In genomic region chr9:97502984-97503861, GRCh38 we compare ENCODE assay signal across 10 cellular contexts. TPM values are rescaled to one million over a fixed set of nuclear protein-coding genes. Genes with fewer than 3 reads are reported as not detected.
A peak's percentile ranks its signal among the peaks of the same experiment; 100 is the strongest.
DNase-seq lines count a peak whose midpoint lies in the region; ATAC-seq, FAIRE-seq and TF ChIP-seq lines count a peak whose summit lies in the region.
"Had no signal": no experiment of that assay in that cellular context is flagged by ENCODE, and none has a peak within 500 bp of the region (broad histone marks: within the 10 kb centered on the region; RNA-seq: fewer than 3 reads in every experiment).

No MANE protein-coding gene starts in this region.

- H3K23me2 ChIP-seq in H1 (ENCODE audit: low read depth, low read length): peaks cover 15% of the 10 kb centered on the region

- peak overlapping the region; percentile 26 for H3K4me3 ChIP-seq in CD8-positive, alpha-beta memory T cell (ENCODE audit: low read length)
- H3K4me3 ChIP-seq in NT2/D1 (ENCODE audit: insufficient read length, low read depth) (peak overlapping the region; percentile 51), H1 (ENCODE audit: extremely low read depth in 1 of 4, insufficient read depth in 2 of 4, low read depth in 3 of 4, low read length in 4 of 4) (peak overlapping the region; percentile 38 to 69 (median 57))

- H4K5ac ChIP-seq in H1 (ENCODE audit: insufficient read length, low read depth, low read length): no peak overlapping the region

- no peak overlapping the region for H4K8ac ChIP-seq in H1 (ENCODE audit: extremely low read depth, insufficient read depth, low read length)

- H3K27me3 Mint-ChIP-seq in CD8-positive, alpha-beta memory T cell: peaks cover 47 to 49% of the 10 kb centered on the region in 2 donors
- H3K27me3 Mint-ChIP-seq in natural killer cell (ENCODE audit: low read depth in 2 of 2): peaks cover 10 to 31% of the 10 kb centered on the region in 2 donors

- WGBS in H1 (ENCODE audit: extremely low coverage in 1 of 2, insufficient coverage in 1 of 2, insufficient read length in 1 of 2, insufficient replicate concordance in 2 of 2, low coverage in 1 of 2, low lambda C conversion rate in 2 of 2, missing lambda C conversion rate in 1 of 2), 2 experiments: 18% methylated on average over 17 of the region's 17 CpGs; no CpG with 5 or more reads in 1 of the 2 experiments

- H3K27me3 ChIP-seq in CD8-positive, alpha-beta memory T cell (ENCODE audit: insufficient read depth, low read length, poor library complexity, severe bottlenecking): peaks cover 13% of the 10 kb centered on the region
- H3K27me3 ChIP-seq in NT2/D1 (ENCODE audit: insufficient read depth, insufficient read length) (peaks cover 70% of the 10 kb centered on the region), H1 (replicated peaks in 1 of 4; ENCODE audit: control insufficient read depth in 3 of 4, extremely low read depth in 1 of 4, insufficient read depth in 3 of 4, low read length in 3 of 4) (peaks cover 39 to 60% (median 50%) of the 10 kb centered on the region in 4 experiments)

- TF ChIP-seq POLR2A in H1 (IDR thresholded peaks at IDR 0.05; ENCODE audit: control extremely low read depth in 1 of 2, low read depth in 2 of 2, low read length in 2 of 2): no peak

- H3K4me1 Mint-ChIP-seq in CD8-positive, alpha-beta memory T cell: peaks cover 18 to 19% (median 19%) of the 10 kb centered on the region in 3 donors
- H3K4me1 Mint-ChIP-seq in natural killer cell: peaks cover 11 to 15% of the 10 kb centered on the region in 2 donors

- peak overlapping the region; percentile 74; the same call in 1 of the 2 replicates for H2AFZ ChIP-seq in H1 (ENCODE audit: low read length)

- H3K27ac ChIP-seq in CD8-positive, alpha-beta memory T cell (ENCODE audit: low read depth, low read length): peak overlapping the region; percentile 73
- H3K27ac ChIP-seq in H1 (ENCODE audit: low read depth, low read length): no peak overlapping the region

- TF ChIP-seq CTCF in H1 (IDR thresholded peaks at IDR 0.05; ENCODE audit: control extremely low read depth in 1 of 3, insufficient read depth in 1 of 3, low read depth in 1 of 3, low read length in 3 of 3) (peak in 1 of 3 experiments; percentile 5; a peak in 1 of 4 replicates), natural killer cell (IDR thresholded peaks at IDR 0.05) (no peak)

- no peak overlapping the region for H2BK20ac ChIP-seq in H1 (ENCODE audit: low read length)

- CTCF ChIA-PET in CD8-positive, alpha-beta memory T cell (lab: Charles Lee): interaction anchor here (1.7 kb wide), 1 partner anchor 15 kb away, joined by 5 read pairs; no protein-coding TSS in a partner anchor
- CTCF ChIA-PET in H1 (lab: Charles Lee; ENCODE audit: partially characterized antibody): interaction anchor here (0.7 to 6.0 kb wide), 29 partner anchors 8 to 646 kb away, joined by 3 to 53 read pairs (median 4); no protein-coding TSS in a partner anchor

- peak overlapping the region; percentile 72 for H3K9ac ChIP-seq in NT2/D1 (ENCODE audit: insufficient read length, low read depth)
- no peak overlapping the region for H3K9ac ChIP-seq in H1 (replicated peaks in 1 of 4; ENCODE audit: extremely low read depth in 1 of 4, low read depth in 3 of 4, low read length in 3 of 4)

- POLR2A ChIA-PET in CD8-positive, alpha-beta memory T cell (lab: Charles Lee): no interaction called here
- POLR2A ChIA-PET in H1 (lab: Charles Lee; ENCODE audit: partially characterized antibody): interaction anchor here (0.7 to 2.0 kb wide), 5 partner anchors 18 to 95 kb away, joined by 3 to 6 read pairs (median 4); no protein-coding TSS in a partner anchor

- H4K91ac ChIP-seq in H1 (replicated peaks; ENCODE audit: insufficient read length, low read length): no peak overlapping the region

- no peaks in the 10 kb centered on the region for H3K79me1 ChIP-seq in H1 (ENCODE audit: low read depth, low read length)

- no peak overlapping the region for H2BK120ac ChIP-seq in H1 (replicated peaks; ENCODE audit: low read depth, low read length)

- no peak overlapping the region for H3K14ac ChIP-seq in H1 (ENCODE audit: insufficient read length)

- no peaks in the 10 kb centered on the region for H4K20me1 ChIP-seq in H1 (replicated peaks in 1 of 2; ENCODE audit: control insufficient read depth in 1 of 2, insufficient read depth in 2 of 2, low read length in 2 of 2)

- no peak overlapping the region for H2AK5ac ChIP-seq in H1 (ENCODE audit: low read depth, low read length)

- peak overlapping the region; percentile 24; the same call in 1 of the 2 replicates for H3K18ac ChIP-seq in H1 (ENCODE audit: extremely low read depth, low read length)

- ATAC-seq in natural killer cell: no peak
- ATAC-seq in HG03457 (IDR thresholded peaks at IDR 0.05; ENCODE audit: unreplicated experiment): no peak

- no peaks in the 10 kb centered on the region for H3K9me3 Mint-ChIP-seq in CD8-positive, alpha-beta memory T cell
- no peaks in the 10 kb centered on the region for H3K9me3 Mint-ChIP-seq in natural killer cell

- TF ChIP-seq EP300 in H1 (IDR thresholded peaks at IDR 0.05; ENCODE audit: borderline replicate concordance in 1 of 2, low read depth in 2 of 2, low read length in 2 of 2): no peak

- no peak for FAIRE-seq in H1 (lab: Jason Lieb, UNC)
- FAIRE-seq in urothelium cell line (lab: Jason Lieb, UNC): no peak

- peak overlapping the region; percentile 51 to 84 (median 71) for H3K4me3 Mint-ChIP-seq in CD8-positive, alpha-beta memory T cell
- H3K4me3 Mint-ChIP-seq in natural killer cell: peak overlapping the region; percentile 81

- no peak overlapping the region for H3K4ac ChIP-seq in H1 (replicated peaks; ENCODE audit: insufficient read length, low read depth, low read length)

- H3K27ac Mint-ChIP-seq in CD8-positive, alpha-beta memory T cell: peak overlapping the region in 1 of 8 donors; percentile 44
- no peak overlapping the region for H3K27ac Mint-ChIP-seq in natural killer cell

- peak overlapping the region; percentile 46; the same call in 1 of the 2 replicates for H2BK15ac ChIP-seq in H1 (ENCODE audit: low read length)

- H3K79me2 ChIP-seq in H1 (ENCODE audit: control insufficient read depth in 1 of 2, insufficient read depth in 2 of 2, low read length in 2 of 2): no peaks in the 10 kb centered on the region

- peaks cover 8% of the 10 kb centered on the region for H3K4me1 ChIP-seq in CD8-positive, alpha-beta memory T cell (ENCODE audit: insufficient read depth, low read length)
- H3K4me1 ChIP-seq in NT2/D1 (ENCODE audit: insufficient read depth, insufficient read length) (peaks cover 7% of the 10 kb centered on the region), H1 (replicated peaks in 1 of 4; ENCODE audit: control insufficient read depth in 3 of 4, insufficient read depth in 4 of 4, low read length in 3 of 4) (peaks cover 0 to 6% (median 5%) of the 10 kb centered on the region in 4 experiments; a peak in 5 of 7 replicates)

- H3K9me3 ChIP-seq in CD8-positive, alpha-beta memory T cell (ENCODE audit: low read length): no peaks in the 10 kb centered on the region
- H3K9me3 ChIP-seq in NT2/D1 (ENCODE audit: insufficient read depth, low read length): no peaks in the 10 kb centered on the region
- H3K9me3 ChIP-seq in H1 (ENCODE audit: insufficient read depth in 2 of 2, low read depth in 1 of 2, low read length in 1 of 2): peaks cover 0 to 5% of the 10 kb centered on the region in 2 experiments; a peak in 1 of 4 replicates

- H3K4me2 ChIP-seq in H1 (ENCODE audit: insufficient read depth in 1 of 2, low read depth in 2 of 2, low read length in 2 of 2): peak overlapping the region; percentile 93 to 98

- no peaks in the 10 kb centered on the region for H3K36me3 Mint-ChIP-seq in CD8-positive, alpha-beta memory T cell
- no peaks in the 10 kb centered on the region for H3K36me3 Mint-ChIP-seq in natural killer cell

- H2BK5ac ChIP-seq in H1 (ENCODE audit: low read depth, low read length): no peak overlapping the region

- H3K36me3 ChIP-seq in CD8-positive, alpha-beta memory T cell (ENCODE audit: insufficient read depth, low read length): no peaks in the 10 kb centered on the region
- H3K36me3 ChIP-seq in NT2/D1 (ENCODE audit: insufficient read depth, insufficient read length, low read length) (no peaks in the 10 kb centered on the region), H1 (ENCODE audit: control insufficient read depth in 2 of 4, insufficient read depth in 4 of 4, low read length in 3 of 4) (no peaks in the 10 kb centered on the region)

- H3K56ac ChIP-seq in H1 (replicated peaks; ENCODE audit: insufficient read length, low read depth, low read length): no peak overlapping the region

- no peak overlapping the region for H3K23ac ChIP-seq in H1 (ENCODE audit: insufficient read length)

- H2BK12ac ChIP-seq in H1 (ENCODE audit: low read depth, low read length): peak overlapping the region; percentile 55; the same call in 1 of the 2 replicates

- no peak for DNase-seq in CD8-positive, alpha-beta memory T cell
- DNase-seq in NT2/D1 (ENCODE audit: low read depth, low spot score) (no peak), H1 (ENCODE audit: low read depth in 1 of 2, low spot score in 2 of 2) (no peak), natural killer cell (no peak), urothelium cell line (ENCODE audit: low spot score) (no peak), AG08395 (ENCODE audit: low spot score) (no peak), pons (ENCODE audit: low spot score) (no peak)
- DNase-seq: DND-41; stimulated activated naive CD4-positive, alpha-beta T cell treated with Interleukin-2 at 50 U/mL for 16 hours had no signal

- TF ChIP-seq RAD21 in H1 (IDR thresholded peaks at IDR 0.05 in 1 of 2, conservative IDR thresholded peaks at IDR 0.05 in 1 of 2; ENCODE audit: low read depth in 2 of 2, low read length in 2 of 2): peak; percentile 17 to 21; a peak in 2 of 4 replicates

- intact Hi-C loops in natural killer cell (cut with micrococcal nuclease): no loop called here

TF ChIP-seq in H1, 55 proteins besides CTCF, POLR2A, EP300 and RAD21 (continues in another document):
- TF ChIP-seq RFX5 (IDR thresholded peaks at IDR 0.05; ENCODE audit: borderline replicate concordance, low read depth, low read length) (no peak), TAF7 (optimal IDR thresholded peaks at IDR 0.05; ENCODE audit: borderline replicate concordance, low read depth, low read length) (no peak), JUND (IDR thresholded peaks at IDR 0.05; ENCODE audit: low read length) (no peak), CTBP2 (IDR thresholded peaks at IDR 0.05; ENCODE audit: borderline replicate concordance, insufficient read depth, insufficient read length, low read length) (no peak), HDAC6 (IDR thresholded peaks at IDR 0.05; ENCODE audit: low read depth, low read length) (no peak)

RNA-seq across cellular contexts. Expression of gene TMOD1, which starts 1.8 kb away (rescaled TPM):
- total RNA-seq in CD8-positive, alpha-beta memory T cell: 1 to 10 TPM; 1.2 to 1.5 TPM
- 1.3 TPM for polyA plus RNA-seq in CD8-positive, alpha-beta memory T cell
- 0.88 and 1.1 TPM in 2 replicates for total RNA-seq in H1 (2021; fragmentation: NEBNext Ultra II Directional; extraction: Animal tissue kit (Norgen Biotek cat#: 25700))
- polyA plus RNA-seq in H1 (2011; rRNA removed): 0.17 and 0.27 TPM in 2 replicates
- polyA plus RNA-seq in H1 (2011; cell fraction: cytosol; rRNA removed): 0.50 TPM
- 0.43 TPM for polyA plus RNA-seq in H1 (2011; cell fraction: nucleus; rRNA removed)
- 0.89 to 1.5 TPM (median 0.97 TPM) in 4 replicates for polyA plus RNA-seq in H1 (2012, experiment 1 of 2)
- 0.46 TPM for polyA plus RNA-seq in H1 (2012, experiment 2 of 2)
- 0.49 TPM for polyA plus RNA-seq in H1 (2013, experiment 1 of 2)
- polyA plus RNA-seq in H1 (2013, experiment 2 of 2): 0.37 TPM
- 0.17 and 0.25 TPM in 2 replicates for polyA minus RNA-seq in H1 (2011; rRNA and poly(A)+ RNA removed)
- polyA minus RNA-seq in H1 (2011; cell fraction: cytosol; rRNA and poly(A)+ RNA removed): not detected
- polyA minus RNA-seq in H1 (2011; cell fraction: nucleus; rRNA and poly(A)+ RNA removed): 0.70 TPM
- total RNA-seq in natural killer cell: 1 to 10 TPM; 1.9 to 3.2 (median 2.0) TPM
